Comparison of ENCODE assay signal across 6 cellular contexts in genomic region chr16:52655916-52656315, GRCh38.
A peak's percentile ranks its signal among the peaks of the same experiment; 100 is the strongest.
DNase-seq lines count a peak whose midpoint lies in the region; TF ChIP-seq lines count a peak whose summit lies in the region.
"Not testable (repeated sequence)": the region's sequence is repeated elsewhere in the genome, so short reads cannot be mapped to it uniquely, and the experiment has no call there.

No MANE protein-coding gene starts in this region.

- peak overlapping the region; percentile 67 for H3K4me2 ChIP-seq in neural progenitor cell
- not testable (repeated sequence) for H3K4me2 ChIP-seq in neuronal stem cell (ENCODE audit: insufficient read depth, low read length, poor library complexity, severe bottlenecking)

- H3K18ac ChIP-seq in neuronal stem cell (ENCODE audit: low read length), result not testable (repeated sequence)

- H3K23ac ChIP-seq in neuronal stem cell (ENCODE audit: low read depth, low read length, poor library complexity), result not testable (repeated sequence)

- not testable (repeated sequence) for H3K14ac ChIP-seq in neuronal stem cell (ENCODE audit: low read length)

- not testable (repeated sequence) for H2AK5ac ChIP-seq in neuronal stem cell (ENCODE audit: low read depth, low read length)

- WGBS in esophagus muscularis mucosa, result 70% methylated on average over 7 of the region's 7 CpGs
- WGBS in neuronal stem cell (ENCODE audit: extremely low coverage in 2 of 2, insufficient read length in 2 of 2, insufficient replicate concordance in 1 of 2), 2 donors, result no CpG with 5 or more reads among the region's 7 CpGs

- H3K79me2 ChIP-seq in neural progenitor cell (ENCODE audit: low read depth), result not testable (repeated sequence)

- H2BK15ac ChIP-seq in neuronal stem cell (ENCODE audit: low read length), result not testable (repeated sequence)

- not testable (repeated sequence) for H3K9ac ChIP-seq in neural progenitor cell; neuronal stem cell (ENCODE audit: low read depth, low read length, poor library complexity)

- H2BK12ac ChIP-seq in neuronal stem cell (ENCODE audit: low read length), result not testable (repeated sequence)

- not testable (repeated sequence) for H2BK5ac ChIP-seq in neuronal stem cell (ENCODE audit: low read length)

- peak; percentile 76 for DNase-seq in ELF-1 (ENCODE audit: low read depth, low spot score)
- peak; percentile 65 for DNase-seq in SK-N-DZ (ENCODE audit: low spot score)
- peak; percentile 53 for DNase-seq in ecto neural progenitor cell (ENCODE audit: low spot score)
- peak; percentile 53 for DNase-seq in esophagus muscularis mucosa (ENCODE audit: extremely low spot score)
- DNase-seq in neural progenitor cell (ENCODE audit: low spot score), result peak; percentile 16
- not testable (repeated sequence) for DNase-seq in neuronal stem cell (ENCODE audit: low spot score)

- not testable (repeated sequence) for H3K4me1 Mint-ChIP-seq in neural progenitor cell

- H3K36me3 ChIP-seq in esophagus muscularis mucosa; neural progenitor cell; neuronal stem cell (replicated peaks in 1 of 2; ENCODE audit: control insufficient read depth in 2 of 2, insufficient read depth in 2 of 2, low read length in 2 of 2): not testable (repeated sequence)

- not testable (repeated sequence) for H3K27ac ChIP-seq in esophagus muscularis mucosa (replicated peaks in 1 of 4); neural progenitor cell; neuronal stem cell (replicated peaks; ENCODE audit: low read length)

- H3K27me3 ChIP-seq in esophagus muscularis mucosa; neural progenitor cell; neuronal stem cell (ENCODE audit: control insufficient read depth in 3 of 3, insufficient read depth in 3 of 3, low read depth in 1 of 3, low read length in 3 of 3): not testable (repeated sequence)

- H4K8ac ChIP-seq in neuronal stem cell (ENCODE audit: low read depth, low read length), result not testable (repeated sequence)

- peak overlapping the region; percentile 25 for H3K27ac Mint-ChIP-seq in neural progenitor cell

- not testable (repeated sequence) for H3K27me3 Mint-ChIP-seq in neural progenitor cell (ENCODE audit: insufficient read depth, low read depth)

- intact Hi-C loops in esophagus muscularis mucosa (cut with DNase I), result not testable (repeated sequence)

- H2BK120ac ChIP-seq in neuronal stem cell (ENCODE audit: low read depth, low read length), result not testable (repeated sequence)

- TF ChIP-seq POLR2A in esophagus muscularis mucosa (IDR thresholded peaks at IDR 0.05; ENCODE audit: low read depth), result not testable (repeated sequence)

- H3F3A ChIP-seq in neural progenitor cell (ENCODE audit: low read depth), result not testable (repeated sequence)

- H3K9me3 ChIP-seq in esophagus muscularis mucosa (peaks cover 0 to 24% (median 19%) of the 10 kb centered on the region in 4 donors), neuronal stem cell (replicated peaks in 1 of 2; ENCODE audit: control insufficient read depth in 2 of 2, insufficient read depth in 1 of 2, low read depth in 1 of 2, low read length in 2 of 2) (peaks cover 2 to 14% of the 10 kb centered on the region in 2 donors)
- not testable (repeated sequence) for H3K9me3 ChIP-seq in neural progenitor cell (ENCODE audit: low read depth)

- not testable (repeated sequence) for H3K4ac ChIP-seq in neuronal stem cell (ENCODE audit: low read length)

- peak overlapping the region; percentile 68 for H2AFZ ChIP-seq in neural progenitor cell (replicated peaks)
- peak overlapping the region; percentile 55 for H2AFZ ChIP-seq in neuronal stem cell (ENCODE audit: low read length)

- not testable (repeated sequence) for H3K4me1 ChIP-seq in esophagus muscularis mucosa; neuronal stem cell (ENCODE audit: control insufficient read depth in 2 of 2, insufficient read depth in 1 of 2, low read depth in 1 of 2, low read length in 2 of 2)
- H3K4me1 ChIP-seq in neural progenitor cell, result peaks cover 11% of the 10 kb centered on the region

- TF ChIP-seq CTCF in esophagus muscularis mucosa (IDR thresholded peaks at IDR 0.05); neural progenitor cell (IDR thresholded peaks at IDR 0.05): not testable (repeated sequence)

- peaks cover 14% of the 10 kb centered on the region for H3K9me3 Mint-ChIP-seq in neural progenitor cell

- H3K4me3 Mint-ChIP-seq in neural progenitor cell, result not testable (repeated sequence)

- H3K36me3 Mint-ChIP-seq in neural progenitor cell, result not testable (repeated sequence)

- not testable (repeated sequence) for H4K20me1 ChIP-seq in neural progenitor cell (ENCODE audit: low read depth)

- not testable (repeated sequence) for H3K79me1 ChIP-seq in neuronal stem cell (ENCODE audit: low read depth, low read length)

- H3K4me3 ChIP-seq in esophagus muscularis mucosa; neural progenitor cell; neuronal stem cell (ENCODE audit: low read length in 2 of 2): not testable (repeated sequence)

- not testable (repeated sequence) for TF ChIP-seq EP300 in esophagus muscularis mucosa (IDR thresholded peaks at IDR 0.05)

- not testable (repeated sequence) for H4K91ac ChIP-seq in neuronal stem cell (ENCODE audit: low read depth, low read length, poor library complexity)
